In genomic region chr7:30927559-30927958, GRCh38 we compare ENCODE assay signal across 28 cellular contexts. TPM values are rescaled to one million over a fixed set of nuclear protein-coding genes. Genes with fewer than 3 reads are reported as not detected.
DNase-seq lines count a peak whose midpoint lies in the region; ATAC-seq, FAIRE-seq and TF ChIP-seq lines count a peak whose summit lies in the region.
"Had no signal": no experiment of that assay in that cellular context is flagged by ENCODE, and none has a peak within 500 bp of the region (broad histone marks: within the 10 kb centered on the region; RNA-seq: fewer than 3 reads in every experiment).

No MANE protein-coding gene starts in this region.

- TF ChIP-seq CTCF in D721Med (IDR thresholded peaks at IDR 0.05; ENCODE audit: insufficient read depth, missing control alignments) (no peak), A673 (conservative IDR thresholded peaks at IDR 0.05; ENCODE audit: low read depth, low read length) (no peak)

- ATAC-seq in sciatic nerve (no peak), GM18907 (IDR thresholded peaks at IDR 0.05; ENCODE audit: unreplicated experiment) (no peak), GM18505 (IDR thresholded peaks at IDR 0.05; ENCODE audit: unreplicated experiment) (no peak)
- ATAC-seq: A549 had no signal

- H3K4me1 ChIP-seq in A673 (ENCODE audit: insufficient read depth, low read length, poor library complexity, severe bottlenecking) = no peaks in the 10 kb centered on the region
- H3K4me1 ChIP-seq: A549, HAP-1, SJSA1 had no signal

- intact Hi-C loops in sciatic nerve (cut with DNase I) (no loop called here), A673 (cut with micrococcal nuclease; ENCODE audit: unreplicated experiment) (no loop called here)

- DNase-seq in AG20443 (ENCODE audit: low spot score) (peak; percentile 2), D721Med (ENCODE audit: insufficient read length, low spot score) (peak; percentile 9), islet precursor cell (peak; percentile 11), sciatic nerve (ENCODE audit: low spot score) (peak; percentile 52), A673 (ENCODE audit: low spot score) (no peak)
- DNase-seq: CD8-positive, alpha-beta memory T cell; DMS79 treated with DMSO at 0.1 percent for 48 hours; GF-D8; GM23248; HFFc6; NCI-H1048; NCI-H1417 treated with DMSO at 0.1 percent for 48 hours; NCI-H1694 treated with DMSO at 0.1 percent for 48 hours; NCI-H2081; NCI-H226; NCI-H510A; NCI-H69; Right ventricle myocardium superior; RPMI8226 had no signal

- POLR2A ChIA-PET in A673 (lab: Charles Lee; ENCODE audit: low non-redundant PET) = no interaction called here

- no peak for TF ChIP-seq POLR2A in GM18505 (IDR thresholded peaks at IDR 0.05; ENCODE audit: borderline replicate concordance, extremely low read depth, insufficient read depth, insufficient read length)

- no peaks in the 10 kb centered on the region for H3K9me3 ChIP-seq in A673 (ENCODE audit: low read depth, low read length, poor library complexity, severe bottlenecking)
- H3K9me3 ChIP-seq: HAP-1, SJSA1 had no signal

- no peak for FAIRE-seq in D721Med (lab: Jason Lieb, UNC)
- FAIRE-seq: A549, GM12891 had no signal

- CTCF ChIA-PET in A673 (lab: Charles Lee) = no interaction called here

- no TSS peak for BruUV-seq in A673 (replicated peaks; lab: Mats Ljungman, UMichigan)

- H3K36me3 ChIP-seq in A673 (ENCODE audit: insufficient read depth, low read length, poor library complexity, severe bottlenecking) = no peaks in the 10 kb centered on the region
- H3K36me3 ChIP-seq: HAP-1, SJSA1 had no signal

- H3K4me3 ChIP-seq in A673 (ENCODE audit: low read depth, low read length, poor library complexity, severe bottlenecking) = no peak overlapping the region
- H3K4me3 ChIP-seq: A549, GM23248, HAP-1, SJSA1 had no signal

- H3K27ac ChIP-seq in A673 (ENCODE audit: low read depth, low read length, poor library complexity, severe bottlenecking) = no peak overlapping the region
- H3K27ac ChIP-seq: A549, C4-2B, GM23248, HL-60, SJSA1 had no signal

- no peaks in the 10 kb centered on the region for H3K27me3 ChIP-seq in A673 (replicated peaks; ENCODE audit: insufficient read depth, low read depth, low read length, poor library complexity)
- H3K27me3 ChIP-seq: SJSA1 had no signal

RNA-seq across cellular contexts. Expression of gene AQP1, which starts 15.9 kb away (rescaled TPM):
- total RNA-seq in sciatic nerve = 864 TPM
- 0.37 and 0.49 TPM in 2 replicates for total RNA-seq in A673 (2021)
- total RNA-seq: B cell had no signal

RNA-seq across cellular contexts. Expression of gene GHRHR, which starts 36.2 kb away (rescaled TPM):
- total RNA-seq in sciatic nerve (1.2 TPM), A673 (2021) (not detected in 2 replicates)
- total RNA-seq: B cell; CD8-positive, alpha-beta memory T cell; GM23248; HFFc6; Right ventricle myocardium superior; SJSA1 had no signal

Comparison
In these comparisons a context has a peak if more than half of its experiments do, and no peak if none do; other contexts are left out.
1. RNA of gene AQP1, which starts 15.9 kb away (total RNA-seq): 864 TPM in sciatic nerve (single experiment); 0.37 to 0.49 TPM in A673; every median in the first group is over 100 times any median in the second.